19 cellular contexts compared by ENCODE assay signal in the genomic region with DNA sequence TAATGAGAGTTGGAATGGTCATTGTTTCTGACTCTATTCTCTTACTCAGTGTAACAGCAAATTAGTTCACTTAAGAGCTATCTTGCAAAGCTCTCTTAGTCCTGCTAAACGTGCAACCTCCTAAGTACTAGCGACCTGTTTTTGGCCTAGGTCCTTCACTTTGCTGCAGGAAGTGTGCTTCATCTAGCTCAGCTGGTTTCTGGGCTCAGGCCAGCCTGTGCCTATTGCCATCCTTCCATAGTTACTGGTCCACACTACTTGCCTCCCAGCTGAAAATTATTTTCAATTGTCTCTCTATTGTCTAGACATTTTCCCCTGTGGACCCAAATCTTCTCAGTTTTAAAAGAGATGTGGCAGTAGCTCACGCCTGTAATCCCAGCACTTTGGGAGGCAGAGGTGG.
DNase-seq lines count a peak whose midpoint lies in the region; TF ChIP-seq lines count a peak whose summit lies in the region.
"Had no signal": no experiment of that assay in that cellular context is flagged by ENCODE, and none has a peak within 500 bp of the region (broad histone marks: within the 10 kb centered on the region; RNA-seq: fewer than 3 reads in every experiment).

No MANE protein-coding gene starts in this region.

- H3K4me1 ChIP-seq in esophagus muscularis mucosa, result peaks cover 0 to 3% (median 0%) of the 10 kb centered on the region in 4 donors

- peak; percentile 20 for DNase-seq in DMS153 (lab: John Stamatoyannopoulos, UW)
- DNase-seq in DMS153 treated with DMSO at 0.1 percent for 48 hours (lab: John Stamatoyannopoulos, UW; ENCODE audit: unreplicated experiment), result no peak
- DNase-seq in GM12865 (ENCODE audit: low read depth), result peak; percentile 15
- DNase-seq in NCI-H345 treated with DMSO at 0.1 percent for 48 hours (lab: John Stamatoyannopoulos, UW; ENCODE audit: unreplicated experiment), result peak; percentile 45
- peak; percentile 17 for DNase-seq in esophagus muscularis mucosa (ENCODE audit: extremely low spot score)
- DNase-seq in AML-193 (lab: John Stamatoyannopoulos, UW), result no peak
- DNase-seq in islet precursor cell, result no peak
- DNase-seq in stimulated activated CD4-positive, alpha-beta T cell treated with anti-CD3 and anti-CD28 coated beads, Interleukin-4, amount 100 ng/mL, for 24 hours, result no peak
- DNase-seq: ACHN; CD8-positive, alpha-beta memory T cell; NCI-H1694; NCI-H524; PC-9; RPMI8226; SHP77 had no signal

- no peak for TF ChIP-seq POLR2A in esophagus muscularis mucosa (IDR thresholded peaks at IDR 0.05; ENCODE audit: low read depth)

- TF ChIP-seq CTCF in GM12865 (IDR thresholded peaks at IDR 0.05; ENCODE audit: insufficient read depth, low read depth, low read length, missing control alignments) (no peak), esophagus muscularis mucosa (IDR thresholded peaks at IDR 0.05) (no peak)

- H3K9me3 ChIP-seq in esophagus muscularis mucosa, result no peaks in the 10 kb centered on the region

- H3K4me3 ChIP-seq in GM12865 (ENCODE audit: low read depth, low read length) (no peak overlapping the region), esophagus muscularis mucosa (no peak overlapping the region)
- H3K4me3 ChIP-seq: GM23338, PC-9 had no signal

- intact Hi-C loops in esophagus muscularis mucosa (cut with DNase I), result no loop called here

- no peaks in the 10 kb centered on the region for H3K27me3 ChIP-seq in esophagus muscularis mucosa

- no peaks in the 10 kb centered on the region for H3K36me3 ChIP-seq in esophagus muscularis mucosa

- TF ChIP-seq EP300 in esophagus muscularis mucosa (IDR thresholded peaks at IDR 0.05), result no peak

- 92% methylated on average over 3 of the region's 3 CpGs for WGBS in esophagus muscularis mucosa

- H3K27ac ChIP-seq in esophagus muscularis mucosa (replicated peaks in 1 of 4), result no peak overlapping the region
- H3K27ac ChIP-seq: 22Rv1, C4-2B, KMS-11, PC-9 had no signal

Comparison
In these comparisons a context has a peak if more than half of its experiments do, and no peak if none do; other contexts are left out.
1. DNase-seq: peak in DMS153 (single experiment), GM12865 (single experiment), NCI-H345 treated with DMSO at 0.1 percent for 48 hours (single experiment) and esophagus muscularis mucosa (single experiment); none in DMS153 treated with DMSO at 0.1 percent for 48 hours (single experiment), AML-193 (0 of 2), islet precursor cell (single experiment) and stimulated activated CD4-positive, alpha-beta T cell treated with anti-CD3 and anti-CD28 coated beads, Interleukin-4, amount 100 ng/mL, for 24 hours (single experiment).